In the genomic region with DNA sequence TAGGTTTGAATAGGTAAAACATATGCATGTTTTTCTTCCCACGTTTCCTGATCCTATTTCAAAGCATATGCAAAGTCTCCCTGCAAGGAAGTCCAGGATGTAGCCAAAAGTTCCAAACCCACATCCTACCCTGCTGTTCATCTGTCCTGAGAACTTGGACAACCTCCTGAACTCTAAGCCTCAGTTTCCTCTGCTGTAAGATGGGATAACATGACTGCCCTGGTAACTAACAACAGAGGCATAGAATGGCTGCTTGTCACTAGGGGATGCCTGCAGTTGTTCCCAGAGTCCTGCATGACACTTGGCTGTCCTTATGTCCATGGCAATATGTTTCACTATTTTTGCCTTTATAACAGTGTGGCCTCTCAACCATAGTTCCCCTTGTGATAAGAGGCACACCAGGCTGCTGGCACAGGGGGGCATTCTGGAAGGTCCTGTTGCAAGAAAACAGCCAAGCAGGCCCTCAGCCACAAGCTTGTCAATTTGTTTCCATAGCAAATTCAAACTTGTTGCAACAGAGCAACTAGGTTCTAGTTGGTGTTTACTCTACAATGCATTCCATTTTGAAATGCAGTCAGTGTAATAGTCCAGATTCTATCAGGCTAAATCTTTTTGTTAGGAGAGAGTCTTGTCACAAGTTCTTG, we compare ENCODE assay signal across 8 cellular contexts. TPM values are rescaled to one million over a fixed set of nuclear protein-coding genes. Genes with fewer than 3 reads are reported as not detected.
DNase-seq lines count a peak whose midpoint lies in the region; ATAC-seq, FAIRE-seq and TF ChIP-seq lines count a peak whose summit lies in the region.

No MANE protein-coding gene starts in this region.

- H3K27me3 ChIP-seq in Karpas-422 (ENCODE audit: low read length) (no peaks in the 10 kb centered on the region), muscle layer of duodenum (ENCODE audit: low read depth, low read length) (no peaks in the 10 kb centered on the region)

- H3K27me3 Mint-ChIP-seq in central memory CD8-positive, alpha-beta T cell, result no peaks in the 10 kb centered on the region

- H3K4me3 Mint-ChIP-seq in central memory CD8-positive, alpha-beta T cell, result peak overlapping the region; percentile 88

- peaks cover 36% of the 10 kb centered on the region for H3K4me1 ChIP-seq in Karpas-422 (ENCODE audit: low read length)
- peaks cover 29 to 38% of the 10 kb centered on the region in 2 donors for H3K4me1 ChIP-seq in muscle layer of duodenum (ENCODE audit: control insufficient read depth in 1 of 2, insufficient read depth in 2 of 2, low read length in 2 of 2)

- peak overlapping the region; percentile 94 for H3K4me3 ChIP-seq in Karpas-422 (ENCODE audit: low read length)
- peak overlapping the region; percentile 90 to 96 for H3K4me3 ChIP-seq in muscle layer of duodenum (ENCODE audit: low read depth in 1 of 2, low read length in 2 of 2)

- no peak for FAIRE-seq in D721Med (lab: Jason Lieb, UNC)

- peak overlapping the region; percentile 94 for H3K9ac ChIP-seq in Karpas-422 (ENCODE audit: low read length)

- DNase-seq in AML-193 (lab: John Stamatoyannopoulos, UW) (peak; percentile 31 to 33), Karpas-422 (peak; percentile 52), NCI-H446 (lab: John Stamatoyannopoulos, UW) (no peak), D721Med (ENCODE audit: insufficient read length, low spot score) (no peak), GM10248 (ENCODE audit: extremely low spot score) (no peak)
- no peak for DNase-seq in central memory CD8-positive, alpha-beta T cell (ENCODE audit: low spot score in 2 of 2)

- no peaks in the 10 kb centered on the region for H3K9me2 ChIP-seq in Karpas-422 (replicated peaks; ENCODE audit: insufficient read depth, low read length)

- POLR2A ChIA-PET in GM10248 (lab: Yijun Ruan, JAX), result interaction anchor here (1.0 kb wide), 1 partner anchor 14 kb away, joined by 5 read pairs; the partner anchor contains the start of gene PRCC

- peak overlapping the region; percentile 83 for H3K4me2 ChIP-seq in Karpas-422 (ENCODE audit: low read depth, low read length, poor library complexity, severe bottlenecking)

- H3K27ac ChIP-seq in Karpas-422 (ENCODE audit: low read length) (peak overlapping the region; percentile 70; the same call in 1 of the 2 replicates), muscle layer of duodenum (ENCODE audit: low read length) (no peak overlapping the region)

- H3K36me3 ChIP-seq in Karpas-422 (ENCODE audit: insufficient read depth, low read length), result no peaks in the 10 kb centered on the region
- H3K36me3 ChIP-seq in muscle layer of duodenum (ENCODE audit: control insufficient read depth in 1 of 2, insufficient read depth in 2 of 2, low read length in 2 of 2), result peaks cover 0 to 11% of the 10 kb centered on the region in 2 donors

- CTCF ChIA-PET in GM10248 (lab: Yijun Ruan, JAX), result interaction anchor here (1.1 to 2.1 kb wide), 8 partner anchors 12 to 64 kb away, joined by 3 to 15 read pairs (median 6); partner anchors contain the start of genes ISG20L2, METTL25B, MRPL24 and PRCC

- 0 out of 2 replicates have a peak, but pooled peaks cover 3% of the 10 kb centered on the region for H4K20me1 ChIP-seq in Karpas-422 (ENCODE audit: insufficient read depth, low read depth, low read length)

- peaks cover 42% of the 10 kb centered on the region for H3K4me1 Mint-ChIP-seq in central memory CD8-positive, alpha-beta T cell

- H2AFZ ChIP-seq in Karpas-422 (ENCODE audit: low read length), result no peak overlapping the region

- H3K27ac Mint-ChIP-seq in central memory CD8-positive, alpha-beta T cell (ENCODE audit: low read depth), result peak overlapping the region; percentile 49

- H3K79me2 ChIP-seq in Karpas-422 (ENCODE audit: low read length), result peaks cover 48% of the 10 kb centered on the region

- H3K9me3 Mint-ChIP-seq in central memory CD8-positive, alpha-beta T cell, result no peaks in the 10 kb centered on the region

- ATAC-seq in central memory CD8-positive, alpha-beta T cell (replicated peaks; ENCODE audit: extremely low read depth, poor library complexity, severe bottlenecking), result no peak
- ATAC-seq in HG03457 (IDR thresholded peaks at IDR 0.05; ENCODE audit: unreplicated experiment), result no peak

- H3K9me3 ChIP-seq in Karpas-422 (ENCODE audit: low read length) (no peaks in the 10 kb centered on the region), muscle layer of duodenum (ENCODE audit: control insufficient read depth in 1 of 2, low read length in 2 of 2) (no peaks in the 10 kb centered on the region)

- no peak for TF ChIP-seq CTCF in D721Med (IDR thresholded peaks at IDR 0.05; ENCODE audit: insufficient read depth, missing control alignments)
- no peak for TF ChIP-seq CTCF in GM10248 (IDR thresholded peaks at IDR 0.05; ENCODE audit: control extremely low read depth, extremely low read depth, low read depth, missing control alignments)

- H3K36me3 Mint-ChIP-seq in central memory CD8-positive, alpha-beta T cell (ENCODE audit: insufficient read depth), result peaks cover 12% of the 10 kb centered on the region

RNA-seq across cellular contexts. Expression of gene HDGF, which starts 1.5 kb away (rescaled TPM):
- total RNA-seq in Karpas-422 (2014; rRNA removed; shearing (Covaris generic); ENCODE audit: low replicate concordance), result 191 and 237 TPM in 2 replicates

RNA-seq across cellular contexts. Expression of gene MRPL24, which starts 12.1 kb away (rescaled TPM):
- total RNA-seq in Karpas-422 (2014; rRNA removed; shearing (Covaris generic); ENCODE audit: low replicate concordance), result 102 and 113 TPM in 2 replicates

RNA-seq across cellular contexts. Expression of gene PRCC, which starts 14.4 kb away (rescaled TPM):
- 39.6 and 50.0 TPM in 2 replicates for total RNA-seq in Karpas-422 (2014; rRNA removed; shearing (Covaris generic); ENCODE audit: low replicate concordance)

RNA-seq across cellular contexts. Expression of gene ISG20L2, which starts 24.4 kb away (rescaled TPM):
- total RNA-seq in Karpas-422 (2014; rRNA removed; shearing (Covaris generic); ENCODE audit: low replicate concordance), result 17.9 and 18.4 TPM in 2 replicates

RNA-seq across cellular contexts. Expression of gene METTL25B, which starts 24.7 kb away (rescaled TPM):
- total RNA-seq in Karpas-422 (2014; rRNA removed; shearing (Covaris generic); ENCODE audit: low replicate concordance), result 22.8 and 26.5 TPM in 2 replicates

Comparison
In these comparisons a context has a peak if more than half of its experiments do, and no peak if none do; other contexts are left out.
1. DNase-seq: peak in AML-193 (2 of 2) and Karpas-422 (single experiment); none in central memory CD8-positive, alpha-beta T cell (0 of 2), NCI-H446 (0 of 2), D721Med (single experiment) and GM10248 (single experiment).